Comparison of ENCODE assay signal across 9 cellular contexts in genomic region chr9:137071282-137071681, GRCh38. TPM values are rescaled to one million over a fixed set of nuclear protein-coding genes. Genes with fewer than 3 reads are reported as not detected.
DNase-seq lines count a peak whose midpoint lies in the region; ATAC-seq and TF ChIP-seq lines count a peak whose summit lies in the region.
"Had no signal": no experiment of that assay in that cellular context is flagged by ENCODE, and none has a peak within 500 bp of the region (broad histone marks: within the 10 kb centered on the region; RNA-seq: fewer than 3 reads in every experiment).

No MANE protein-coding gene starts in this region.

- H3K79me2 ChIP-seq in GM23338 (replicated peaks; ENCODE audit: insufficient read depth), result peaks cover 10% of the 10 kb centered on the region; the same call in 1 of the 2 replicates

- H3K9me2 ChIP-seq in GM23338 (ENCODE audit: insufficient read depth), result no peaks in the 10 kb centered on the region

- ATAC-seq in GM23338 (no peak), Panc1 (no peak), GM21723 (IDR thresholded peaks at IDR 0.05; ENCODE audit: unreplicated experiment) (no peak), HG03565 (IDR thresholded peaks at IDR 0.05; ENCODE audit: unreplicated experiment) (no peak)

- H2AFZ ChIP-seq in GM23338, result peak overlapping the region; percentile 74; the same call in 1 of the 2 replicates

- H3K9me3 ChIP-seq in Panc1 (ENCODE audit: control insufficient read depth, insufficient read depth, low read depth, low read length), result no peaks in the 10 kb centered on the region
- no peaks in the 10 kb centered on the region for H3K9me3 ChIP-seq in esophagus (ENCODE audit: control insufficient read depth in 2 of 2, insufficient read depth in 1 of 2, low read depth in 1 of 2, low read length in 1 of 2)
- H3K9me3 ChIP-seq in prostate gland, result no peaks in the 10 kb centered on the region

- H3F3A ChIP-seq in GM23338 (replicated peaks; ENCODE audit: low read depth), result peaks cover 21% of the 10 kb centered on the region; the same call in 1 of the 2 replicates

- DNase-seq in GM23338 (ENCODE audit: low spot score) (no peak), Panc1 (ENCODE audit: low read depth, low spot score) (no peak), prostate gland (ENCODE audit: low spot score) (no peak), NCI-H146 treated with DMSO at 0.1 percent for 48 hours (lab: John Stamatoyannopoulos, UW; ENCODE audit: unreplicated experiment) (no peak), LoVo (ENCODE audit: low spot score) (no peak)
- DNase-seq: stimulated activated CD4-positive, alpha-beta T cell treated with anti-CD3 and anti-CD28 coated beads, Interleukin-12 subunit alpha, Interleukin-12 subunit beta, amount 100 ng/mL, for 4 hours had no signal

- H3K27me3 ChIP-seq in GM23338 (ENCODE audit: insufficient read depth) (peaks cover 15% of the 10 kb centered on the region), Panc1 (ENCODE audit: control insufficient read depth, insufficient read depth, low read length) (no peaks in the 10 kb centered on the region), esophagus (ENCODE audit: control insufficient read depth in 1 of 2, insufficient read depth in 2 of 2, low read length in 2 of 2) (no peaks in the 10 kb centered on the region), prostate gland (replicated peaks; ENCODE audit: insufficient read depth) (no peaks in the 10 kb centered on the region)

- H3K4me1 ChIP-seq in GM23338 (ENCODE audit: insufficient read depth) (peaks cover 30% of the 10 kb centered on the region), Panc1 (ENCODE audit: control insufficient read depth, insufficient read depth, low read length) (peaks cover 2% of the 10 kb centered on the region; the same call in 1 of the 2 replicates), esophagus (ENCODE audit: control insufficient read depth in 2 of 2, insufficient read depth in 2 of 2, low read length in 1 of 2) (peaks cover 3 to 21% of the 10 kb centered on the region in 2 donors), prostate gland (replicated peaks) (peaks cover 3% of the 10 kb centered on the region)

- BruUV-seq in Panc1 (replicated peaks; lab: Mats Ljungman, UMichigan), result no TSS peak

- H3K4me3 ChIP-seq in GM23338, result peak overlapping the region; percentile 71
- H3K4me3 ChIP-seq in Panc1 (ENCODE audit: low read depth in 2 of 2, low read length in 2 of 2), result peak overlapping the region; percentile 53; a peak in 3 of 4 replicates
- H3K4me3 ChIP-seq in esophagus (ENCODE audit: low read depth in 1 of 2, low read length in 2 of 2), result no peak overlapping the region
- no peak overlapping the region for H3K4me3 ChIP-seq in prostate gland

- peak overlapping the region; percentile 72 for H3K4me3 Mint-ChIP-seq in GM23338

- TF ChIP-seq CTCF in GM23338 (conservative IDR thresholded peaks at IDR 0.05; ENCODE audit: low read depth in 2 of 2) (no peak), Panc1 (IDR thresholded peaks at IDR 0.05) (no peak), prostate gland (IDR thresholded peaks at IDR 0.05) (no peak)

- CTCF ChIA-PET in Panc1 (lab: Charles Lee), result no interaction called here

- H3K4me1 Mint-ChIP-seq in GM23338, result peaks cover 27% of the 10 kb centered on the region

- intact Hi-C loops in Panc1 (cut with micrococcal nuclease; ENCODE audit: unreplicated experiment), result no loop called here
- intact Hi-C loops in prostate gland (cut with DNase I), result no loop called here

- peak overlapping the region; percentile 85 for H3K4me2 ChIP-seq in GM23338

- POLR2A ChIA-PET in Panc1 (lab: Charles Lee), result interaction anchor here (0.5 kb wide), 1 partner anchor 370 kb away, joined by 7 read pairs; no protein-coding TSS in a partner anchor

- H3K27ac ChIP-seq in GM23338 (ENCODE audit: low read depth) (0 out of 2 replicates have a peak overlapping the region, but pooled peaks have one; percentile 66), Panc1 (ENCODE audit: low read length) (peak overlapping the region; percentile 66), esophagus (ENCODE audit: low read depth in 2 of 2, low read length in 1 of 2) (peak overlapping the region; percentile 47 to 74), prostate gland (peak overlapping the region; percentile 78 to 87)

- H3K36me3 Mint-ChIP-seq in GM23338 (ENCODE audit: low read depth), result no peaks in the 10 kb centered on the region; the same call in 2 of the 3 replicates

- in situ Hi-C loops in Panc1 (cut with HindIII; ENCODE audit: low pct_unique_long_range_greater_than_20kb, low sequenced_read_pairs), result no loop called here

- 83 to 84% methylated on average over 2 of the region's 2 CpGs for WGBS in esophagus, 2 donors
- WGBS in prostate gland, result 87% methylated on average over 2 of the region's 2 CpGs

- H3K9me3 Mint-ChIP-seq in GM23338, result no peaks in the 10 kb centered on the region; the same call in 2 of the 3 replicates

- H3K27me3 Mint-ChIP-seq in GM23338 (ENCODE audit: insufficient read depth, low read depth, poor library complexity), result peaks cover 20% of the 10 kb centered on the region

- H3K36me3 ChIP-seq in GM23338 (ENCODE audit: insufficient read depth), result no peaks in the 10 kb centered on the region; the same call in 1 of the 2 replicates
- H3K36me3 ChIP-seq in Panc1 (ENCODE audit: control insufficient read depth, insufficient read depth, low read length), result no peaks in the 10 kb centered on the region; the same call in 1 of the 2 replicates
- no peaks in the 10 kb centered on the region for H3K36me3 ChIP-seq in esophagus (ENCODE audit: control insufficient read depth in 2 of 2, insufficient read depth in 2 of 2, low read length in 1 of 2)
- H3K36me3 ChIP-seq in prostate gland, result no peaks in the 10 kb centered on the region

- no peak for TF ChIP-seq POLR2A in prostate gland (IDR thresholded peaks at IDR 0.05)

- H3K27ac Mint-ChIP-seq in GM23338, result no peak overlapping the region

- peaks cover 11% of the 10 kb centered on the region; the same call in 1 of the 2 replicates for H4K20me1 ChIP-seq in GM23338 (replicated peaks; ENCODE audit: insufficient read depth)

TF ChIP-seq in GM23338, 12 proteins besides CTCF, POLR2A, EP300 and RAD21 (continues in another document):
- TF ChIP-seq ZNF114 (CRISPR knock-in tag; IDR thresholded peaks at IDR 0.05), result no peak

RNA-seq across cellular contexts. Expression of gene SAPCD2, which starts 0.9 kb away (rescaled TPM):
- total RNA-seq in GM23338 (2014; rRNA removed; shearing (Covaris generic)), result 55.1 and 60.3 TPM in 2 replicates
- polyA plus RNA-seq in GM23338 (2016; fragmentation: Nextera tagmentation; extraction: Ambion mirVana), result 13.4 and 14.5 TPM in 2 replicates
- 18.4 TPM for total RNA-seq in Panc1 (2021; ENCODE audit: unreplicated experiment)
- 11.5 TPM for polyA plus RNA-seq in Panc1 (2012; ENCODE audit: insufficient read length)
- 1 to 10 TPM; 7.5 to 9.0 TPM for polyA plus RNA-seq in esophagus
- 10 to 100 TPM in 1 of 2 donors, 1 to 10 TPM in 1; 7.2 to 17.2 TPM for total RNA-seq in prostate gland

RNA-seq across cellular contexts. Expression of gene UAP1L1, which starts 6.0 kb away (rescaled TPM):
- 5.5 and 8.1 TPM in 2 replicates for total RNA-seq in GM23338 (2014; rRNA removed; shearing (Covaris generic))
- polyA plus RNA-seq in GM23338 (2016; fragmentation: Nextera tagmentation; extraction: Ambion mirVana) (2.5 and 3.4 TPM in 2 replicates), esophagus (1 to 10 TPM; 2.9 to 3.8 TPM)
- total RNA-seq in Panc1 (2021; ENCODE audit: unreplicated experiment) (23.1 TPM), prostate gland (10 to 100 TPM in 1 of 2 donors, 1 to 10 TPM in 1; 8.2 to 19.9 TPM)
- polyA plus RNA-seq in Panc1 (2012; ENCODE audit: insufficient read length), result 13.1 TPM

RNA-seq across cellular contexts. Expression of gene MAN1B1, which starts 15.5 kb away (rescaled TPM):
- 35.7 and 39.9 TPM in 2 replicates for total RNA-seq in GM23338 (2014; rRNA removed; shearing (Covaris generic))
- polyA plus RNA-seq in GM23338 (2016; fragmentation: Nextera tagmentation; extraction: Ambion mirVana) (15.7 and 18.2 TPM in 2 replicates), esophagus (10 to 100 TPM; 28.5 to 42.3 TPM)
- total RNA-seq in Panc1 (2021; ENCODE audit: unreplicated experiment) (57.2 TPM), prostate gland (100 to 1,000 TPM in 1 of 2 donors, 10 to 100 TPM in 1; 67.4 to 107 TPM)
- 49.5 TPM for polyA plus RNA-seq in Panc1 (2012; ENCODE audit: insufficient read length)

RNA-seq across cellular contexts. Expression of gene ENTPD2, which starts 17.4 kb away (rescaled TPM):
- 1.1 and 1.9 TPM in 2 replicates for total RNA-seq in GM23338 (2014; rRNA removed; shearing (Covaris generic))
- polyA plus RNA-seq in GM23338 (2016; fragmentation: Nextera tagmentation; extraction: Ambion mirVana), result 1.8 and 2.9 TPM in 2 replicates
- total RNA-seq in Panc1 (2021; ENCODE audit: unreplicated experiment), result 2.8 TPM
- polyA plus RNA-seq in Panc1 (2012; ENCODE audit: insufficient read length), result 5.5 TPM
- 1 to 10 TPM; 1.5 to 1.6 TPM for polyA plus RNA-seq in esophagus
- total RNA-seq in prostate gland, result 10 to 100 TPM in 1 of 2 donors, 1 to 10 TPM in 1; 9.8 to 10.9 TPM

RNA-seq across cellular contexts. Expression of gene NPDC1, which starts 25.3 kb away (rescaled TPM):
- total RNA-seq in GM23338 (2014; rRNA removed; shearing (Covaris generic)), result 26.2 and 34.3 TPM in 2 replicates
- 35.5 and 36.7 TPM in 2 replicates for polyA plus RNA-seq in GM23338 (2016; fragmentation: Nextera tagmentation; extraction: Ambion mirVana)
- 43.5 TPM for total RNA-seq in Panc1 (2021; ENCODE audit: unreplicated experiment)
- polyA plus RNA-seq in Panc1 (2012; ENCODE audit: insufficient read length), result 73.8 TPM
- 10 to 100 TPM; 33.1 to 44.3 TPM for polyA plus RNA-seq in esophagus
- 100 to 1,000 TPM; 384 to 427 TPM for total RNA-seq in prostate gland

Comparison
In these comparisons a context has a peak if more than half of its experiments do, and no peak if none do; other contexts are left out.
1. H3K4me3 ChIP-seq: peak in GM23338 (single experiment) and Panc1 (2 of 2); none in esophagus (0 of 2) and prostate gland (0 of 2).
2. Peak in every context shown above with its lines, with median percentiles within 50 percentile points of each other: H3K27ac ChIP-seq.